In genomic region chr20:33337119-33337518, GRCh38 we compare ENCODE assay signal across 14 cellular contexts. TPM values are rescaled to one million over a fixed set of nuclear protein-coding genes. Genes with fewer than 3 reads are reported as not detected.
DNase-seq lines count a peak whose midpoint lies in the region; ATAC-seq and TF ChIP-seq lines count a peak whose summit lies in the region.
"Had no signal": no experiment of that assay in that cellular context is flagged by ENCODE, and none has a peak within 500 bp of the region (broad histone marks: within the 10 kb centered on the region; RNA-seq: fewer than 3 reads in every experiment).

No MANE protein-coding gene starts in this region.

- H4K20me1 ChIP-seq in OCI-LY3 (ENCODE audit: insufficient read depth, low read length), result no peaks in the 10 kb centered on the region; the same call in 1 of the 2 replicates

- no peaks in the 10 kb centered on the region for H3K79me2 ChIP-seq in OCI-LY3 (ENCODE audit: low read length)

- POLR2A ChIA-PET in CD4-positive, alpha-beta memory T cell (lab: Charles Lee; ENCODE audit: partially characterized antibody), result no interaction called here

- TF ChIP-seq CTCF in 22Rv1 (IDR thresholded peaks at IDR 0.05) (peak; percentile 48), OCI-LY3 (IDR thresholded peaks at IDR 0.05; ENCODE audit: low read depth, low read length) (peak; percentile 31), choroid plexus epithelial cell (conservative IDR thresholded peaks at IDR 0.05; ENCODE audit: low read depth, low read length) (peak; percentile 11), lower leg skin (IDR thresholded peaks at IDR 0.05) (no peak)

- H3K4me3 ChIP-seq in OCI-LY3 (ENCODE audit: low read length) (peak overlapping the region; percentile 34), choroid plexus epithelial cell (ENCODE audit: low read depth, low read length) (no peak overlapping the region), lower leg skin (ENCODE audit: low read depth, poor library complexity, severe bottlenecking) (no peak overlapping the region)
- H3K4me3 ChIP-seq in CD4-positive, alpha-beta memory T cell (ENCODE audit: low read length in 2 of 2), result no peak overlapping the region

- H3K4me3 Mint-ChIP-seq in CD4-positive, alpha-beta memory T cell, result no peak overlapping the region
- H3K4me3 Mint-ChIP-seq: CD4-positive, CD25-positive, alpha-beta regulatory T cell had no signal

- WGBS in lower leg skin, 2 donors, result 48 to 54% methylated on average over 8 of the region's 8 CpGs

- intact Hi-C loops in lower leg skin (cut with DNase I; ENCODE audit: low total_unique reads), result no loop called here
- intact Hi-C loops in CD4-positive, alpha-beta memory T cell (cut with micrococcal nuclease), result no loop called here

- peak overlapping the region in 1 of 7 donors; percentile 25 for H3K27ac Mint-ChIP-seq in CD4-positive, alpha-beta memory T cell
- H3K27ac Mint-ChIP-seq: CD4-positive, CD25-positive, alpha-beta regulatory T cell had no signal

- H3K4me1 ChIP-seq in OCI-LY3 (ENCODE audit: low read length), result peaks cover 16% of the 10 kb centered on the region
- no peaks in the 10 kb centered on the region for H3K4me1 ChIP-seq in CD4-positive, alpha-beta memory T cell (ENCODE audit: insufficient read depth, low read length)

- H3K27ac ChIP-seq in 22Rv1 (no peak overlapping the region), OCI-LY3 (ENCODE audit: low read length) (no peak overlapping the region)
- H3K27ac ChIP-seq in CD4-positive, alpha-beta memory T cell (ENCODE audit: low read depth, low read length), result no peak overlapping the region

- H3K27me3 Mint-ChIP-seq in CD4-positive, alpha-beta memory T cell, result peaks cover 0 to 4% of the 10 kb centered on the region in 2 donors
- H3K27me3 Mint-ChIP-seq: CD4-positive, CD25-positive, alpha-beta regulatory T cell had no signal

- CTCF ChIA-PET in CD4-positive, alpha-beta memory T cell (lab: Charles Lee; ENCODE audit: partially characterized antibody), result no interaction called here

- no peak for TF ChIP-seq POLR2A in lower leg skin (IDR thresholded peaks at IDR 0.05)

- H2AFZ ChIP-seq in OCI-LY3 (ENCODE audit: low read depth, low read length), result peak overlapping the region; percentile 15; the same call in 1 of the 2 replicates

- peaks cover 15% of the 10 kb centered on the region for H3K27me3 ChIP-seq in OCI-LY3 (ENCODE audit: low read depth, low read length)
- H3K27me3 ChIP-seq in CD4-positive, alpha-beta memory T cell (ENCODE audit: insufficient read depth, low read length), result no peaks in the 10 kb centered on the region

- peak overlapping the region; percentile 63 for H3K4me2 ChIP-seq in OCI-LY3 (ENCODE audit: low read length)

- no peak for ATAC-seq in GM18909 (IDR thresholded peaks at IDR 0.05; ENCODE audit: poor library complexity, unreplicated experiment)

- no peaks in the 10 kb centered on the region for H3K9me3 ChIP-seq in OCI-LY3 (ENCODE audit: insufficient read depth, low read length)
- H3K9me3 ChIP-seq in CD4-positive, alpha-beta memory T cell (ENCODE audit: control insufficient read depth in 1 of 2, low read length in 2 of 2), result no peaks in the 10 kb centered on the region

- DNase-seq in ELF-1 (ENCODE audit: low read depth, low spot score) (peak; percentile 21), choroid plexus epithelial cell (ENCODE audit: low read depth) (peak; percentile 10), lower leg skin (ENCODE audit: low spot score in 2 of 2) (no peak), NCI-H1930 (lab: John Stamatoyannopoulos, UW) (no peak)
- no peak for DNase-seq in CD4-positive, alpha-beta memory T cell
- DNase-seq: CD4-positive, CD25-positive, alpha-beta regulatory T cell; DMS79 treated with DMSO at 0.1 percent for 48 hours; NCI-H1436 treated with DMSO at 0.1 percent for 48 hours; NCI-H2081 treated with DMSO at 0.1 percent for 48 hours; NCI-H226; Right ventricle myocardium superior had no signal

- no peak overlapping the region for H3K9ac ChIP-seq in OCI-LY3 (ENCODE audit: low read length)

- H3K36me3 Mint-ChIP-seq in CD4-positive, alpha-beta memory T cell, result no peaks in the 10 kb centered on the region
- H3K36me3 Mint-ChIP-seq: CD4-positive, CD25-positive, alpha-beta regulatory T cell had no signal

- H3K9me3 Mint-ChIP-seq in CD4-positive, alpha-beta memory T cell, result peaks cover 0 to 3% (median 0%) of the 10 kb centered on the region in 8 donors
- H3K9me3 Mint-ChIP-seq: CD4-positive, CD25-positive, alpha-beta regulatory T cell had no signal

- H3K36me3 ChIP-seq in OCI-LY3 (replicated peaks; ENCODE audit: low read depth, low read length), result no peaks in the 10 kb centered on the region
- no peaks in the 10 kb centered on the region for H3K36me3 ChIP-seq in CD4-positive, alpha-beta memory T cell (ENCODE audit: insufficient read depth, low read length)

- H3K4me1 Mint-ChIP-seq in CD4-positive, alpha-beta memory T cell, result peaks cover 0 to 3% (median 0%) of the 10 kb centered on the region in 4 donors
- H3K4me1 Mint-ChIP-seq: CD4-positive, CD25-positive, alpha-beta regulatory T cell had no signal

RNA-seq across cellular contexts. Expression of gene BPIFB1, which starts 54.1 kb away (rescaled TPM):
- not detected for total RNA-seq in lower leg skin
- total RNA-seq in CD4-positive, alpha-beta memory T cell, result not detected
- not detected for polyA plus RNA-seq in CD4-positive, alpha-beta memory T cell
- total RNA-seq: CD4-positive, CD25-positive, alpha-beta regulatory T cell; Right ventricle myocardium superior had no signal
- polyA plus RNA-seq: CD4-positive, CD25-positive, alpha-beta regulatory T cell had no signal

Comparison
In these comparisons a context has a peak if more than half of its experiments do, and no peak if none do; other contexts are left out.
1. CTCF ChIP-seq: peak in 22Rv1 (single experiment), OCI-LY3 (single experiment) and choroid plexus epithelial cell (single experiment); none in lower leg skin (0 of 3).
2. DNase-seq: peak in ELF-1 (single experiment) and choroid plexus epithelial cell (single experiment); none in lower leg skin (0 of 2), CD4-positive, alpha-beta memory T cell (0 of 5) and NCI-H1930 (0 of 2).